Comparison of ENCODE assay signal across 8 cellular contexts in the genomic region with DNA sequence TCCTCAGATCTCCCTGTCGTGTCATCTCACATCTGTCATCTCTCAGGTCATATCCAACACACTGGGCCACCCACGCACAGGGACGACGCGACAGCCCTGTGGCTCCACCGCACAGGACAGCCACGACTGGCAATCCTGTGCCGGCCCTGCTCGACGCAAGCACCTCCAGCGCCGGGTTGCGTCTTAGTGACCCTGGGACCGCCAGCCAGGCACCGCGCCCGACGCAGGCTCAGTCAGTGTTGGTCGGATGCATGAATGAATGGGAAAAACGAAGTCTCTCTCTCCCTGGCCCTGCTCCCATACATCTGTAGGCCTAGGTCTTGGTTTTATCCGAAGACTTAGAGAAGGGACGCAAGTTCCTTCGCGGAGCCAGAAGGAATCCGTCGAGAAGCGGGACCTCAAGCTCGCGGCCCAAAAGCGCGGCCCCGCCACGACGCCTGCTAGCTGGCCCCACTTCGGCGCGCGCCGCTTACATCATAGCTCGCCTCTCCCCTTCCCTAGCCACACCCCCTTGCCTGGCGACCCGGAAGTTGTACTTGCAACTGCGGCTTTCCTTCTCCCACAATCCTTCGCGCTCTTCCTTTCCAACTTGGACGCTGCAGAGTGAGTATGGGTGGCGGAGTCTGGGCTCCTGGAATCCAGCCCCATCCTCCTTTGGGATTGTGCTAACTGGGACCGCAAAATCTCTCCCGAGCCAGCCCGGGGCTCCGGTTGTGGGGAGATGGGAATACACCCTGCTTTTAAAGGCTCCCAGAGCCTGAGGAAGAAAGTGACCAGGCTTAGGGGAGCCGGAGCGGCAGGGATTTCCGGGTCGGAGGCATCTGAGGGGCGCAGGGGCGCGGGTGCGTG. TPM values are rescaled to one million over a fixed set of nuclear protein-coding genes. Genes with fewer than 3 reads are reported as not detected.
DNase-seq lines count a peak whose midpoint lies in the region; ATAC-seq, FAIRE-seq and TF ChIP-seq lines count a peak whose summit lies in the region.

A gene (plus strand): TSS at position 577 of the 849 bp plus-strand sequence. CDS start 413 bp downstream, outside the sequence.

- H3K4me1 Mint-ChIP-seq in activated T-cell treated with anti-CD3 and anti-CD28 coated beads, Interleukin-2, amount 50 U/mL, for 72 hours (ENCODE audit: low read depth): peaks cover 51% of the 10 kb centered on the region

- FAIRE-seq in RCC 7860 (lab: Jason Lieb, UNC): peak; percentile 62

- no peak for TF ChIP-seq CTCF in esophagus muscularis mucosa (IDR thresholded peaks at IDR 0.05)

- peaks cover 0 to 2% of the 10 kb centered on the region in 2 donors for H3K9me3 Mint-ChIP-seq in activated T-cell treated with anti-CD3 and anti-CD28 coated beads, Interleukin-2, amount 50 U/mL, for 72 hours

- DNase-seq in DMS79 (lab: John Stamatoyannopoulos, UW): peak; percentile 90
- peak; percentile 92 for DNase-seq in RCC 7860 (ENCODE audit: low spot score)
- DNase-seq in activated T-cell treated with anti-CD3 and anti-CD28 coated beads, Interleukin-2, amount 50 U/mL, for 72 hours: peak; percentile 96 to 98
- DNase-seq in esophagus muscularis mucosa (ENCODE audit: extremely low spot score): peak; percentile 99
- peak; percentile 95 to 96 for DNase-seq in stimulated activated CD8-positive, alpha-beta memory T cell treated with anti-CD3 and anti-CD28 coated beads, Interleukin-7, amount 100 ng/mL, for 4 hours (ENCODE audit: low read depth in 2 of 2)

- H3K4me3 Mint-ChIP-seq in activated T-cell treated with anti-CD3 and anti-CD28 coated beads, Interleukin-2, amount 50 U/mL, for 72 hours: peak within 1 kb of the TSS; percentile 89 to 99

- H3K9me3 ChIP-seq in KOPT-K1 (ENCODE audit: insufficient read depth, low read length, poor library complexity, severe bottlenecking) (no peaks in the 10 kb centered on the region), esophagus muscularis mucosa (no peaks in the 10 kb centered on the region), muscle layer of duodenum (ENCODE audit: control insufficient read depth in 1 of 2, low read length in 2 of 2) (no peaks in the 10 kb centered on the region)

- peaks cover 27 to 42% of the 10 kb centered on the region in 2 donors for H3K36me3 Mint-ChIP-seq in activated T-cell treated with anti-CD3 and anti-CD28 coated beads, Interleukin-2, amount 50 U/mL, for 72 hours (ENCODE audit: insufficient read depth in 2 of 2)

- peak; percentile 78 for TF ChIP-seq POLR2A in esophagus muscularis mucosa (IDR thresholded peaks at IDR 0.05; ENCODE audit: low read depth)

- H3K27ac Mint-ChIP-seq in activated T-cell treated with anti-CD3 and anti-CD28 coated beads, Interleukin-2, amount 50 U/mL, for 72 hours: peak within 1 kb of the TSS; percentile 90

- peak within 1 kb of the TSS; percentile 68 to 86 (median 80) for H3K4me3 ChIP-seq in esophagus muscularis mucosa
- peak within 1 kb of the TSS; percentile 85 to 89 for H3K4me3 ChIP-seq in muscle layer of duodenum (ENCODE audit: low read depth in 1 of 2, low read length in 2 of 2)

- intact Hi-C loops in esophagus muscularis mucosa (cut with DNase I): no loop called here

- H3K4me1 ChIP-seq in esophagus muscularis mucosa (peaks cover 15 to 45% (median 37%) of the 10 kb centered on the region in 4 donors), muscle layer of duodenum (ENCODE audit: control insufficient read depth in 1 of 2, insufficient read depth in 2 of 2, low read length in 2 of 2) (peaks cover 0 to 21% of the 10 kb centered on the region in 2 donors)

- 15% methylated on average over 38 of the region's 59 CpGs for WGBS in esophagus muscularis mucosa

- no peaks in the 10 kb centered on the region for H3K27me3 Mint-ChIP-seq in activated T-cell treated with anti-CD3 and anti-CD28 coated beads, Interleukin-2, amount 50 U/mL, for 72 hours (ENCODE audit: low read depth)

- peak within 1 kb of the TSS; percentile 83 for H3K27ac ChIP-seq in KOPT-K1 (ENCODE audit: low read depth, low read length, poor library complexity, severe bottlenecking)
- peak within 1 kb of the TSS; percentile 84 to 89 (median 87) for H3K27ac ChIP-seq in esophagus muscularis mucosa (replicated peaks in 1 of 4)
- peak within 1 kb of the TSS; percentile 89 for H3K27ac ChIP-seq in muscle layer of duodenum (ENCODE audit: low read length)

- H3K27me3 ChIP-seq in esophagus muscularis mucosa (no peaks in the 10 kb centered on the region), muscle layer of duodenum (ENCODE audit: low read depth, low read length) (no peaks in the 10 kb centered on the region)

- H3K36me3 ChIP-seq in KOPT-K1 (ENCODE audit: insufficient read depth, low read length) (peaks cover 49% of the 10 kb centered on the region), esophagus muscularis mucosa (peaks cover 32 to 38% (median 36%) of the 10 kb centered on the region in 4 donors), muscle layer of duodenum (ENCODE audit: control insufficient read depth in 1 of 2, insufficient read depth in 2 of 2, low read length in 2 of 2) (peaks cover 30 to 33% of the 10 kb centered on the region in 2 donors)

- peak; percentile 97 for ATAC-seq in GM21786 (IDR thresholded peaks at IDR 0.05; ENCODE audit: unreplicated experiment)
- ATAC-seq in activated T-cell treated with anti-CD3 and anti-CD28 coated beads, Interleukin-2, amount 50 U/mL, for 72 hours (replicated peaks in 1 of 2): peak; percentile 95 to 97

- no peak for TF ChIP-seq EP300 in esophagus muscularis mucosa (IDR thresholded peaks at IDR 0.05)

RNA-seq across cellular contexts. Expression of the gene that starts here (rescaled TPM):
- total RNA-seq in activated T-cell treated with anti-CD3 and anti-CD28 coated beads, Interleukin-2, amount 50 U/mL, for 72 hours: 1,000 to 10,000 TPM; 1,385 to 1,395 TPM
- total RNA-seq in esophagus muscularis mucosa: 1,000 to 10,000 TPM in 3 of 4 donors, 100 to 1,000 TPM in 1; 645 to 2,101 (median 1,206) TPM

Comparison
In these comparisons a context has a peak if more than half of its experiments do, and no peak if none do; other contexts are left out.
1. Peak in every context shown above with its lines: DNase-seq, ATAC-seq, H3K4me3 ChIP-seq and H3K27ac ChIP-seq.